Comparison of ENCODE assay signal across 13 cellular contexts in the genomic region with DNA sequence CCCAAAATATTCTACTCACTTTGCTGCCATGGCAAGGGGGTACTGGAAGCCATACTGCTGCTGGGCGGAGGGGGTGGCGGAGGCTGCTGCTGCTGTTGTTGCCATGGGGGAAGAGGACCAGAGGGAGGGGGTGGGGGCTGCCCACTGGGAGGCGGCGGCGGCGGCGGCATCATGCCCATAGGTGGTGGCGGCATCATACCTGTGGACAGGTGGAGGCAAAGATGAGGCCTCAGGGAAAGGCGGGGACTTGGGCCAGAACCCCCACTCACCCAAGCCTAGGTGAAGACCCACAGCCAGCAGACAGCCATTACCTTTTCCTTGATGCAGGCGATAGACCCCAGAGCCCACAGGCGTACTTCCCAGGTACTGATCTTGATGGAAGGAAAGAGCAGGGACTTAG. TPM values are rescaled to one million over a fixed set of nuclear protein-coding genes. Genes with fewer than 3 reads are reported as not detected.
DNase-seq lines count a peak whose midpoint lies in the region; ATAC-seq and TF ChIP-seq lines count a peak whose summit lies in the region.
"Had no signal": no experiment of that assay in that cellular context is flagged by ENCODE, and none has a peak within 500 bp of the region (broad histone marks: within the 10 kb centered on the region; RNA-seq: fewer than 3 reads in every experiment).

No MANE protein-coding gene starts in this region.

- H3K27ac ChIP-seq in left ventricle myocardium inferior (replicated peaks) = peak overlapping the region; percentile 50
- H3K27ac ChIP-seq in right atrium auricular region = peak overlapping the region in 1 of 2 donors; percentile 55
- peak overlapping the region; percentile 30 to 54 (median 48) for H3K27ac ChIP-seq in transverse colon

- no peaks in the 10 kb centered on the region for H3K9me3 ChIP-seq in left ventricle myocardium inferior (replicated peaks)
- no peaks in the 10 kb centered on the region for H3K9me3 ChIP-seq in right atrium auricular region
- H3K9me3 ChIP-seq in transverse colon = no peaks in the 10 kb centered on the region

- peaks cover 85% of the 10 kb centered on the region for H3K36me3 ChIP-seq in left ventricle myocardium inferior
- H3K36me3 ChIP-seq in right atrium auricular region = peaks cover 89% of the 10 kb centered on the region
- peaks cover 0 to 81% (median 50%) of the 10 kb centered on the region in 4 donors for H3K36me3 ChIP-seq in transverse colon

- no peak for DNase-seq in left ventricle myocardium inferior
- no peak for DNase-seq in right atrium auricular region (ENCODE audit: low spot score)
- no peak for DNase-seq in activated CD8-positive, alpha-beta T cell treated with anti-CD3 and anti-CD28 coated beads for 36 hours
- DNase-seq in memory B cell (ENCODE audit: low spot score in 2 of 2) = no peak
- DNase-seq in transverse colon = no peak
- no peak for DNase-seq in KBM-7
- no peak for DNase-seq in SW 1271 (lab: John Stamatoyannopoulos, UW)
- DNase-seq in omental fat pad (ENCODE audit: low spot score) = no peak
- DNase-seq: activated gamma-delta T cell; cerebellar nuclear complex; erythroblast; NCI-H1436; stimulated activated CD4-positive, alpha-beta T cell treated with anti-CD3 and anti-CD28 coated beads, Interleukin-4, amount 100 ng/mL, for 24 hours had no signal

- H3K4me1 ChIP-seq in left ventricle myocardium inferior (peaks cover 75% of the 10 kb centered on the region), right atrium auricular region (peaks cover 2 to 42% of the 10 kb centered on the region in 2 donors), transverse colon (peaks cover 10 to 45% (median 23%) of the 10 kb centered on the region in 4 donors)

- POLR2A ChIA-PET in activated CD8-positive, alpha-beta T cell treated with anti-CD3 and anti-CD28 coated beads for 36 hours (lab: Charles Lee) = interaction anchor here (0.6 to 24.1 kb wide), 5 partner anchors 4 to 95 kb away, joined by 3 to 331 read pairs (median 308); partner anchors contain the start of genes PYGM, RASGRP2 and SF1

- no peak for TF ChIP-seq POLR2A in transverse colon (IDR thresholded peaks at IDR 0.05)

- TF ChIP-seq CTCF in left ventricle myocardium inferior (IDR thresholded peaks at IDR 0.05; ENCODE audit: borderline replicate concordance) (no peak), right atrium auricular region (IDR thresholded peaks at IDR 0.05) (no peak), transverse colon (IDR thresholded peaks at IDR 0.05) (no peak), omental fat pad (IDR thresholded peaks at IDR 0.05) (no peak)
- no peak for TF ChIP-seq CTCF in activated CD8-positive, alpha-beta T cell treated with anti-CD3 and anti-CD28 coated beads for 36 hours (IDR thresholded peaks at IDR 0.05)

- ATAC-seq in activated CD8-positive, alpha-beta T cell treated with anti-CD3 and anti-CD28 coated beads for 36 hours = no peak
- ATAC-seq in memory B cell (ENCODE audit: low read depth) = no peak
- no peak for ATAC-seq in omental fat pad (ENCODE audit: low FRiP score)

- H3K4me3 Mint-ChIP-seq in activated CD8-positive, alpha-beta T cell treated with anti-CD3 and anti-CD28 coated beads for 36 hours = no peak overlapping the region
- H3K4me3 Mint-ChIP-seq in memory B cell = no peak overlapping the region

- whole genome bisulfite sequencing in transverse colon (ENCODE audit: low coverage in 1 of 2), 2 donors = 96% methylated on average over 11 of the region's 11 CpGs; no CpG with 5 or more reads in 1 of the 2 donors

- peaks cover 91% of the 10 kb centered on the region for H3K4me1 Mint-ChIP-seq in activated CD8-positive, alpha-beta T cell treated with anti-CD3 and anti-CD28 coated beads for 36 hours (ENCODE audit: low read depth)
- peaks cover 62% of the 10 kb centered on the region for H3K4me1 Mint-ChIP-seq in memory B cell

- CTCF ChIA-PET in activated CD8-positive, alpha-beta T cell treated with anti-CD3 and anti-CD28 coated beads for 36 hours (lab: Charles Lee) = interaction anchor here (1.6 to 5.0 kb wide), 6 partner anchors 9 to 34 kb away, joined by 4 to 45 read pairs (median 17); partner anchors contain the start of gene RASGRP2

- H3K9me3 Mint-ChIP-seq in activated CD8-positive, alpha-beta T cell treated with anti-CD3 and anti-CD28 coated beads for 36 hours = no peaks in the 10 kb centered on the region
- no peaks in the 10 kb centered on the region for H3K9me3 Mint-ChIP-seq in memory B cell

- H3K36me3 Mint-ChIP-seq in activated CD8-positive, alpha-beta T cell treated with anti-CD3 and anti-CD28 coated beads for 36 hours (ENCODE audit: low read depth) = peaks cover 88% of the 10 kb centered on the region
- peaks cover 54% of the 10 kb centered on the region for H3K36me3 Mint-ChIP-seq in memory B cell

- in situ Hi-C loops in transverse colon (cut with MboI; ENCODE audit: low pct_ligation_motif_present in 1 of 4, low pct_unique_long_range_greater_than_20kb in 1 of 4, low sequenced_read_pairs in 3 of 4) (no loop called here), KBM-7 (cut with MboI; ENCODE audit: low pct_unique_long_range_greater_than_20kb, low sequenced_read_pairs) (no loop called here)

- H3K27ac Mint-ChIP-seq in activated CD8-positive, alpha-beta T cell treated with anti-CD3 and anti-CD28 coated beads for 36 hours = peak overlapping the region; percentile 86
- peak overlapping the region; percentile 82 for H3K27ac Mint-ChIP-seq in memory B cell

- H3K4me3 ChIP-seq in left ventricle myocardium inferior = no peak overlapping the region
- H3K4me3 ChIP-seq in right atrium auricular region = no peak overlapping the region
- no peak overlapping the region for H3K4me3 ChIP-seq in transverse colon

- H3K27me3 ChIP-seq in left ventricle myocardium inferior (ENCODE audit: low read depth) (no peaks in the 10 kb centered on the region), right atrium auricular region (no peaks in the 10 kb centered on the region), transverse colon (no peaks in the 10 kb centered on the region)

- no peak for TF ChIP-seq EP300 in transverse colon (IDR thresholded peaks at IDR 0.05; ENCODE audit: low read depth)

- intact Hi-C loops in left ventricle myocardium inferior (cut with micrococcal nuclease) = no loop called here
- intact Hi-C loops in activated CD8-positive, alpha-beta T cell treated with anti-CD3 and anti-CD28 coated beads for 36 hours (cut with micrococcal nuclease) = no loop called here
- intact Hi-C loops in transverse colon (cut with DNase I; ENCODE audit: low total_unique reads) = no loop called here

- H3K27me3 Mint-ChIP-seq in activated CD8-positive, alpha-beta T cell treated with anti-CD3 and anti-CD28 coated beads for 36 hours = no peaks in the 10 kb centered on the region
- H3K27me3 Mint-ChIP-seq in memory B cell = no peaks in the 10 kb centered on the region

RNA-seq across cellular contexts. Expression of gene PYGM, which starts 7.1 kb away (rescaled TPM):
- total RNA-seq in left ventricle myocardium inferior (89.5 TPM), right atrium auricular region (10 to 100 TPM; 17.8 to 84.7 TPM), transverse colon (1 to 10 TPM; 1.2 to 7.9 (median 2.2) TPM), omental fat pad (10 to 100 TPM in 2 of 4 donors, 1 to 10 TPM in 2; 2.1 to 25.9 (median 12.2) TPM)
- 1 to 10 TPM; 1.2 to 3.3 TPM for total RNA-seq in activated CD8-positive, alpha-beta T cell treated with anti-CD3 and anti-CD28 coated beads for 36 hours

RNA-seq across cellular contexts. Expression of gene SF1, which starts 11.5 kb away (rescaled TPM):
- total RNA-seq in left ventricle myocardium inferior (188 TPM), right atrium auricular region (100 to 1,000 TPM; 196 to 213 TPM), transverse colon (100 to 1,000 TPM; 196 to 458 (median 377) TPM), omental fat pad (100 to 1,000 TPM; 209 to 411 (median 320) TPM)
- total RNA-seq in activated CD8-positive, alpha-beta T cell treated with anti-CD3 and anti-CD28 coated beads for 36 hours = 100 to 1,000 TPM; 325 to 342 TPM

RNA-seq across cellular contexts. Expression of gene RASGRP2, which starts 22.9 kb away (rescaled TPM):
- total RNA-seq in left ventricle myocardium inferior (21.1 TPM), right atrium auricular region (10 to 100 TPM; 28.1 to 30.4 TPM), transverse colon (10 to 100 TPM; 12.1 to 24.3 (median 17.3) TPM), omental fat pad (10 to 100 TPM in 3 of 4 donors, 1 to 10 TPM in 1; 9.3 to 53.1 (median 14.0) TPM)
- total RNA-seq in activated CD8-positive, alpha-beta T cell treated with anti-CD3 and anti-CD28 coated beads for 36 hours = 1 to 10 TPM; 7.8 to 8.2 TPM

RNA-seq across cellular contexts. Expression of gene MAP4K2, which starts 36.1 kb away (rescaled TPM):
- total RNA-seq in left ventricle myocardium inferior = 7.5 TPM
- total RNA-seq in right atrium auricular region = 10 to 100 TPM; 19.4 to 20.4 TPM
- total RNA-seq in activated CD8-positive, alpha-beta T cell treated with anti-CD3 and anti-CD28 coated beads for 36 hours = 10 to 100 TPM; 56.4 to 58.0 TPM
- 100 to 1,000 TPM in 2 of 4 donors, 10 to 100 TPM in 2; 10.1 to 369 (median 90.9) TPM for total RNA-seq in transverse colon
- 10 to 100 TPM in 3 of 4 donors, 1 to 10 TPM in 1; 8.5 to 33.3 (median 17.7) TPM for total RNA-seq in omental fat pad

RNA-seq across cellular contexts. Expression of gene MEN1, which starts 43.5 kb away (rescaled TPM):
- total RNA-seq in left ventricle myocardium inferior = 8.7 TPM
- 1 to 10 TPM; 7.2 to 9.8 TPM for total RNA-seq in right atrium auricular region
- 10 to 100 TPM; 25.8 to 29.0 TPM for total RNA-seq in activated CD8-positive, alpha-beta T cell treated with anti-CD3 and anti-CD28 coated beads for 36 hours
- total RNA-seq in transverse colon = 10 to 100 TPM; 19.5 to 30.3 (median 25.4) TPM
- total RNA-seq in omental fat pad = 10 to 100 TPM in 3 of 4 donors, 1 to 10 TPM in 1; 7.3 to 20.2 (median 12.2) TPM
